Comparison of ENCODE assay signal across 9 cellular contexts in genomic region chr11:127106142-127106541, GRCh38.
DNase-seq lines count a peak whose midpoint lies in the region; ATAC-seq and TF ChIP-seq lines count a peak whose summit lies in the region.
"Had no signal": no experiment of that assay in that cellular context is flagged by ENCODE, and none has a peak within 500 bp of the region (broad histone marks: within the 10 kb centered on the region; RNA-seq: fewer than 3 reads in every experiment).

No MANE protein-coding gene starts in this region.

- H3K27ac Mint-ChIP-seq in brain (peak overlapping the region in 4 of 5 experiments; percentile 19 to 98 (median 68)), neural progenitor cell (peak overlapping the region; percentile 93)

- H4K20me1 ChIP-seq in neural progenitor cell (ENCODE audit: low read depth), result no peaks in the 10 kb centered on the region

- no peak for TF ChIP-seq CTCF in brain (conservative IDR thresholded peaks at IDR 0.05)
- no peak for TF ChIP-seq CTCF in neural progenitor cell (IDR thresholded peaks at IDR 0.05)

- peak overlapping the region; percentile 58 for H3K4me2 ChIP-seq in neural progenitor cell

- ATAC-seq in GM18502 (IDR thresholded peaks at IDR 0.05; ENCODE audit: poor library complexity, unreplicated experiment), result no peak
- ATAC-seq in GM21825 (IDR thresholded peaks at IDR 0.05; ENCODE audit: unreplicated experiment), result no peak
- no peak for ATAC-seq in GM21360 (IDR thresholded peaks at IDR 0.05; ENCODE audit: unreplicated experiment)

- H3K27ac ChIP-seq in neural progenitor cell, result peak overlapping the region; percentile 67

- H3K36me3 Mint-ChIP-seq in brain (no peaks in the 10 kb centered on the region), neural progenitor cell (no peaks in the 10 kb centered on the region)

- DNase-seq in EL, result peak; percentile 9
- DNase-seq in NCI-H187 (lab: John Stamatoyannopoulos, UW), result peak; percentile 94 to 98
- peak; percentile 72 for DNase-seq in neural progenitor cell (ENCODE audit: low spot score)
- DNase-seq in dedifferentiated amniotic fluid mesenchymal stem cell (ENCODE audit: extremely low spot score), result no peak
- DNase-seq: effector CD4-positive, alpha-beta T cell had no signal

- peaks cover 0 to 5% (median 0%) of the 10 kb centered on the region in 5 experiments for H3K9me3 Mint-ChIP-seq in brain
- H3K9me3 Mint-ChIP-seq in neural progenitor cell, result no peaks in the 10 kb centered on the region

- H3K27me3 ChIP-seq in neural progenitor cell, result no peaks in the 10 kb centered on the region

- no peaks in the 10 kb centered on the region for H3K79me2 ChIP-seq in neural progenitor cell (ENCODE audit: low read depth)

- H3K36me3 ChIP-seq in neural progenitor cell, result no peaks in the 10 kb centered on the region

- peak overlapping the region; percentile 34 for H2AFZ ChIP-seq in neural progenitor cell (replicated peaks)

- peaks cover 74% of the 10 kb centered on the region for H3K4me1 ChIP-seq in neural progenitor cell

- no peaks in the 10 kb centered on the region for H3K9me3 ChIP-seq in neural progenitor cell (ENCODE audit: low read depth)

- peak overlapping the region in 3 of 5 experiments; percentile 18 to 62 (median 61) for H3K4me3 Mint-ChIP-seq in brain
- peak overlapping the region; percentile 68 for H3K4me3 Mint-ChIP-seq in neural progenitor cell

- H3K4me3 ChIP-seq in neural progenitor cell, result peak overlapping the region; percentile 8

- H3K4me1 Mint-ChIP-seq in brain (peaks cover 72% of the 10 kb centered on the region), neural progenitor cell (peaks cover 63% of the 10 kb centered on the region)

- peaks cover 8% of the 10 kb centered on the region for H3K27me3 Mint-ChIP-seq in brain
- peaks cover 10% of the 10 kb centered on the region for H3K27me3 Mint-ChIP-seq in neural progenitor cell (ENCODE audit: insufficient read depth, low read depth)

- peaks cover 26% of the 10 kb centered on the region for H3F3A ChIP-seq in neural progenitor cell (ENCODE audit: low read depth)

- no peak overlapping the region for H3K9ac ChIP-seq in neural progenitor cell
